In genomic region chr10:3911713-3912442, GRCh38 we compare ENCODE assay signal across 1 cellular context.
TF ChIP-seq lines count a peak whose summit lies in the region.

No MANE protein-coding gene starts in this region.

TF ChIP-seq in HepG2, 621 proteins besides CTCF, POLR2A, EP300 and RAD21 (continued from another document):
- TF ChIP-seq, protein P1, sequence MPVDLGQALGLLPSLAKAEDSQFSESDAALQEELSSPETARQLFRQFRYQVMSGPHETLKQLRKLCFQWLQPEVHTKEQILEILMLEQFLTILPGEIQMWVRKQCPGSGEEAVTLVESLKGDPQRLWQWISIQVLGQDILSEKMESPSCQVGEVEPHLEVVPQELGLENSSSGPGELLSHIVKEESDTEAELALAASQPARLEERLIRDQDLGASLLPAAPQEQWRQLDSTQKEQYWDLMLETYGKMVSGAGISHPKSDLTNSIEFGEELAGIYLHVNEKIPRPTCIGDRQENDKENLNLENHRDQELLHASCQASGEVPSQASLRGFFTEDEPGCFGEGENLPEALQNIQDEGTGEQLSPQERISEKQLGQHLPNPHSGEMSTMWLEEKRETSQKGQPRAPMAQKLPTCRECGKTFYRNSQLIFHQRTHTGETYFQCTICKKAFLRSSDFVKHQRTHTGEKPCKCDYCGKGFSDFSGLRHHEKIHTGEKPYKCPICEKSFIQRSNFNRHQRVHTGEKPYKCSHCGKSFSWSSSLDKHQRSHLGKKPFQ (CRISPR knock-in tag; IDR thresholded peaks at IDR 0.05; ENCODE audit: insufficient replicate concordance) = no peak
- no peak for TF ChIP-seq MED13 (CRISPR knock-in tag; IDR thresholded peaks at IDR 0.05)
- TF ChIP-seq ZNF10 (CRISPR knock-in tag; IDR thresholded peaks at IDR 0.05; ENCODE audit: borderline replicate concordance, low read depth) = no peak
- TF ChIP-seq, protein P2, sequence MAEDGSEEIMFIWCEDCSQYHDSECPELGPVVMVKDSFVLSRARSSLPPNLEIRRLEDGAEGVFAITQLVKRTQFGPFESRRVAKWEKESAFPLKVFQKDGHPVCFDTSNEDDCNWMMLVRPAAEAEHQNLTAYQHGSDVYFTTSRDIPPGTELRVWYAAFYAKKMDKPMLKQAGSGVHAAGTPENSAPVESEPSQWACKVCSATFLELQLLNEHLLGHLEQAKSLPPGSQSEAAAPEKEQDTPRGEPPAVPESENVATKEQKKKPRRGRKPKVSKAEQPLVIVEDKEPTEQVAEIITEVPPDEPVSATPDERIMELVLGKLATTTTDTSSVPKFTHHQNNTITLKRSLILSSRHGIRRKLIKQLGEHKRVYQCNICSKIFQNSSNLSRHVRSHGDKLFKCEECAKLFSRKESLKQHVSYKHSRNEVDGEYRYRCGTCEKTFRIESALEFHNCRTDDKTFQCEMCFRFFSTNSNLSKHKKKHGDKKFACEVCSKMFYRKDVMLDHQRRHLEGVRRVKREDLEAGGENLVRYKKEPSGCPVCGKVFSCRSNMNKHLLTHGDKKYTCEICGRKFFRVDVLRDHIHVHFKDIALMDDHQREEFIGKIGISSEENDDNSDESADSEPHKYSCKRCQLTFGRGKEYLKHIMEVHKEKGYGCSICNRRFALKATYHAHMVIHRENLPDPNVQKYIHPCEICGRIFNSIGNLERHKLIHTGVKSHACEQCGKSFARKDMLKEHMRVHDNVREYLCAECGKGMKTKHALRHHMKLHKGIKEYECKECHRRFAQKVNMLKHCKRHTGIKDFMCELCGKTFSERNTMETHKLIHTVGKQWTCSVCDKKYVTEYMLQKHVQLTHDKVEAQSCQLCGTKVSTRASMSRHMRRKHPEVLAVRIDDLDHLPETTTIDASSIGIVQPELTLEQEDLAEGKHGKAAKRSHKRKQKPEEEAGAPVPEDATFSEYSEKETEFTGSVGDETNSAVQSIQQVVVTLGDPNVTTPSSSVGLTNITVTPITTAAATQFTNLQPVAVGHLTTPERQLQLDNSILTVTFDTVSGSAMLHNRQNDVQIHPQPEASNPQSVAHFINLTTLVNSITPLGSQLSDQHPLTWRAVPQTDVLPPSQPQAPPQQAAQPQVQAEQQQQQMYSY (CRISPR knock-in tag; IDR thresholded peaks at IDR 0.05) = no peak
